8 cellular contexts compared by ENCODE assay signal in genomic region chr11:128469220-128469619, GRCh38.
DNase-seq lines count a peak whose midpoint lies in the region; ATAC-seq and TF ChIP-seq lines count a peak whose summit lies in the region.

No MANE protein-coding gene starts in this region.

- H3K27me3 ChIP-seq in thyroid gland: no peaks in the 10 kb centered on the region
- no peaks in the 10 kb centered on the region for H3K27me3 ChIP-seq in dorsolateral prefrontal cortex

- no peaks in the 10 kb centered on the region for H3K36me3 ChIP-seq in thyroid gland

- peaks cover 94% of the 10 kb centered on the region for H3K36me3 Mint-ChIP-seq in activated naive CD4-positive, alpha-beta T cell treated with anti-CD3 and anti-CD28 coated beads for 36 hours (ENCODE audit: low read depth)
- H3K36me3 Mint-ChIP-seq in activated CD4-positive, alpha-beta memory T cell treated with anti-CD3 and anti-CD28 coated beads for 36 hours: peaks cover 96% of the 10 kb centered on the region

- CTCF ChIA-PET in activated naive CD4-positive, alpha-beta T cell treated with anti-CD3 and anti-CD28 coated beads for 36 hours (lab: Charles Lee): interaction anchor here (0.7 to 2.1 kb wide), 11 partner anchors 15 to 281 kb away, joined by 3 to 15 read pairs (median 3); no protein-coding TSS in a partner anchor
- CTCF ChIA-PET in activated CD4-positive, alpha-beta memory T cell treated with anti-CD3 and anti-CD28 coated beads for 36 hours (lab: Charles Lee): interaction anchor here (0.8 to 7.6 kb wide), 11 partner anchors 11 to 311 kb away, joined by 3 to 54 read pairs (median 4); no protein-coding TSS in a partner anchor

- no peaks in the 10 kb centered on the region for H3K27me3 Mint-ChIP-seq in activated naive CD4-positive, alpha-beta T cell treated with anti-CD3 and anti-CD28 coated beads for 36 hours (ENCODE audit: low read depth)
- no peaks in the 10 kb centered on the region for H3K27me3 Mint-ChIP-seq in activated CD4-positive, alpha-beta memory T cell treated with anti-CD3 and anti-CD28 coated beads for 36 hours

- POLR2A ChIA-PET in activated CD4-positive, alpha-beta memory T cell treated with anti-CD3 and anti-CD28 coated beads for 36 hours (lab: Charles Lee): interaction anchor here (0.9 to 10.0 kb wide), 12 partner anchors 11 to 180 kb away, joined by 3 to 85 read pairs (median 4); no protein-coding TSS in a partner anchor

- ATAC-seq in HG02852 (IDR thresholded peaks at IDR 0.05; ENCODE audit: unreplicated experiment): peak; percentile 39

- H3K4me3 ChIP-seq in thyroid gland (replicated peaks in 1 of 3) (no peak overlapping the region), dorsolateral prefrontal cortex (no peak overlapping the region)

- TF ChIP-seq CTCF in thyroid gland (IDR thresholded peaks at IDR 0.05) (no peak), dorsolateral prefrontal cortex (IDR thresholded peaks at IDR 0.05 in 54 of 56, conservative IDR thresholded peaks at IDR 0.05 in 2 of 56; ENCODE audit: low read depth in 1 of 56, partially characterized antibody in 56 of 56) (no peak)

- H3K27ac ChIP-seq in thyroid gland (peak overlapping the region in 2 of 3 donors; percentile 26 to 32), dorsolateral prefrontal cortex (peak overlapping the region in 2 of 59 donors; percentile 64 to 66)

- H3K4me1 Mint-ChIP-seq in activated naive CD4-positive, alpha-beta T cell treated with anti-CD3 and anti-CD28 coated beads for 36 hours (ENCODE audit: low read depth): peaks cover 95% of the 10 kb centered on the region
- H3K4me1 Mint-ChIP-seq in activated CD4-positive, alpha-beta memory T cell treated with anti-CD3 and anti-CD28 coated beads for 36 hours (ENCODE audit: low read depth): peaks cover 97% of the 10 kb centered on the region

- H3K4me1 ChIP-seq in thyroid gland: peaks cover 28 to 67% of the 10 kb centered on the region in 2 donors

- intact Hi-C loops in activated naive CD4-positive, alpha-beta T cell treated with anti-CD3 and anti-CD28 coated beads for 36 hours (cut with micrococcal nuclease): no loop called here
- intact Hi-C loops in activated CD4-positive, alpha-beta memory T cell treated with anti-CD3 and anti-CD28 coated beads for 36 hours (cut with micrococcal nuclease): loop anchor here (5.0 kb wide), 1 partner anchor 363 kb away; no protein-coding TSS in a partner anchor
- intact Hi-C loops in thyroid gland (cut with DNase I) (no loop called here), dorsolateral prefrontal cortex (cut with DNase I) (no loop called here)

- DNase-seq in activated naive CD4-positive, alpha-beta T cell treated with anti-CD3 and anti-CD28 coated beads for 36 hours: peak; percentile 67
- DNase-seq in activated naive CD4-positive, alpha-beta T cell (lab: John Stamatoyannopoulos, UW): no peak
- DNase-seq in activated CD4-positive, alpha-beta memory T cell treated with anti-CD3 and anti-CD28 coated beads for 36 hours: peak; percentile 72
- DNase-seq in thyroid gland (no peak), dorsolateral prefrontal cortex (no peak), cerebellar cortex (ENCODE audit: low spot score) (no peak), DMS79 treated with DMSO at 0.1 percent for 48 hours (lab: John Stamatoyannopoulos, UW) (no peak)

- TF ChIP-seq POLR2A in thyroid gland (IDR thresholded peaks at IDR 0.05): no peak

- H3K9me3 ChIP-seq in thyroid gland: no peaks in the 10 kb centered on the region

- 66 to 79% methylated on average over 4 of the region's 4 CpGs for WGBS in thyroid gland, 2 donors

- peak overlapping the region; percentile 97 for H3K27ac Mint-ChIP-seq in activated naive CD4-positive, alpha-beta T cell treated with anti-CD3 and anti-CD28 coated beads for 36 hours
- H3K27ac Mint-ChIP-seq in activated CD4-positive, alpha-beta memory T cell treated with anti-CD3 and anti-CD28 coated beads for 36 hours: peak overlapping the region; percentile 99

- H3K9me3 Mint-ChIP-seq in activated naive CD4-positive, alpha-beta T cell treated with anti-CD3 and anti-CD28 coated beads for 36 hours: no peaks in the 10 kb centered on the region
- no peaks in the 10 kb centered on the region for H3K9me3 Mint-ChIP-seq in activated CD4-positive, alpha-beta memory T cell treated with anti-CD3 and anti-CD28 coated beads for 36 hours

- H3K4me3 Mint-ChIP-seq in activated naive CD4-positive, alpha-beta T cell treated with anti-CD3 and anti-CD28 coated beads for 36 hours: peak overlapping the region; percentile 54
- H3K4me3 Mint-ChIP-seq in activated CD4-positive, alpha-beta memory T cell treated with anti-CD3 and anti-CD28 coated beads for 36 hours: peak overlapping the region; percentile 54

Comparison
In these comparisons a context has a peak if more than half of its experiments do, and no peak if none do; other contexts are left out.
1. DNase-seq: peak in activated naive CD4-positive, alpha-beta T cell treated with anti-CD3 and anti-CD28 coated beads for 36 hours (single experiment) and activated CD4-positive, alpha-beta memory T cell treated with anti-CD3 and anti-CD28 coated beads for 36 hours (single experiment); none in activated naive CD4-positive, alpha-beta T cell (0 of 4), thyroid gland (0 of 2), dorsolateral prefrontal cortex (0 of 10), cerebellar cortex (single experiment) and DMS79 treated with DMSO at 0.1 percent for 48 hours (single experiment).